In genomic region chr18:62610509-62611394, GRCh38 we compare ENCODE assay signal across 8 cellular contexts.
DNase-seq lines count a peak whose midpoint lies in the region; ATAC-seq lines count a peak whose summit lies in the region.

No MANE protein-coding gene starts in this region.

- H3K4me3 ChIP-seq in BLaER1 treated with 17β-estradiol and CSF1 and Interleukin-3, amounts not matched to agents 10 nM and 100 nM, result no peak overlapping the region
- H3K4me3 ChIP-seq in neuron (ENCODE audit: low read length), result peak overlapping the region; percentile 35

- H3K36me3 ChIP-seq in BLaER1 treated with 17β-estradiol and CSF1 and Interleukin-3, amounts not matched to agents 10 nM and 100 nM, result no peaks in the 10 kb centered on the region
- H3K36me3 ChIP-seq in neuron (ENCODE audit: insufficient read depth, low read length), result no peaks in the 10 kb centered on the region

- no peak for ATAC-seq in HG02870 (IDR thresholded peaks at IDR 0.05; ENCODE audit: unreplicated experiment)

- peak overlapping the region; percentile 35 to 79 (median 64); a peak in 19 of 22 replicates for H3K4me2 ChIP-seq in BLaER1 treated with 17β-estradiol and CSF1 and Interleukin-3, amounts not matched to agents 10 nM and 100 nM

- H3K4me1 ChIP-seq in BLaER1 treated with 17β-estradiol and CSF1 and Interleukin-3, amounts not matched to agents 10 nM and 100 nM, result peaks cover 21 to 56% (median 48%) of the 10 kb centered on the region in 10 experiments
- H3K4me1 ChIP-seq in neuron (ENCODE audit: insufficient read depth, low read length), result peaks cover 36% of the 10 kb centered on the region

- 0 out of 22 replicates have a peak, but pooled peaks cover 0 to 9% (median 0%) of the 10 kb centered on the region in 11 experiments for H3K27me3 ChIP-seq in BLaER1 treated with 17β-estradiol and CSF1 and Interleukin-3, amounts not matched to agents 10 nM and 100 nM
- no peaks in the 10 kb centered on the region for H3K27me3 ChIP-seq in neuron (ENCODE audit: insufficient read depth, low read length)

- intact Hi-C loops in head of caudate nucleus (cut with DNase I), result loop anchor here (10.0 kb wide), 1 partner anchor 104 kb away; the partner anchor contains the start of gene PHLPP1

- no peak overlapping the region; a peak in 1 of 22 replicates for H3K9ac ChIP-seq in BLaER1 treated with 17β-estradiol and CSF1 and Interleukin-3, amounts not matched to agents 10 nM and 100 nM

- no peaks in the 10 kb centered on the region for H4K20me1 ChIP-seq in BLaER1 treated with 17β-estradiol and CSF1 and Interleukin-3, amounts not matched to agents 10 nM and 100 nM

- no peak overlapping the region for H3K27ac ChIP-seq in BLaER1 treated with 17β-estradiol and CSF1 and Interleukin-3, amounts not matched to agents 10 nM and 100 nM

- DNase-seq in NCI-H69 (lab: John Stamatoyannopoulos, UW) (peak; percentile 68), head of caudate nucleus (peak in 36 of 42 donors; percentile 21 to 68 (median 46)), globus pallidus (ENCODE audit: low spot score) (no peak), H4 (ENCODE audit: low spot score) (no peak)
- DNase-seq in activated naive CD4-positive, alpha-beta T cell treated with anti-CD3 and anti-CD28 coated beads, Interleukin-2, amount 50 U/mL, for 16 hours, result no peak

- peaks cover 0 to 14% (median 6%) of the 10 kb centered on the region in 11 experiments; a peak in 7 of 22 replicates for H3K9me3 ChIP-seq in BLaER1 treated with 17β-estradiol and CSF1 and Interleukin-3, amounts not matched to agents 10 nM and 100 nM (replicated peaks in 1 of 11)
- H3K9me3 ChIP-seq in neuron (ENCODE audit: low read length), result no peaks in the 10 kb centered on the region

- H2AFZ ChIP-seq in neuron (ENCODE audit: low read depth, low read length), result peak overlapping the region; percentile 60

Comparison
In these comparisons a context has a peak if more than half of its experiments do, and no peak if none do; other contexts are left out.
1. DNase-seq: peak in NCI-H69 (single experiment) and head of caudate nucleus (36 of 42); none in globus pallidus (single experiment), H4 (single experiment) and activated naive CD4-positive, alpha-beta T cell treated with anti-CD3 and anti-CD28 coated beads, Interleukin-2, amount 50 U/mL, for 16 hours (single experiment).